Comparison of ENCODE assay signal across 15 cellular contexts in the genomic region with DNA sequence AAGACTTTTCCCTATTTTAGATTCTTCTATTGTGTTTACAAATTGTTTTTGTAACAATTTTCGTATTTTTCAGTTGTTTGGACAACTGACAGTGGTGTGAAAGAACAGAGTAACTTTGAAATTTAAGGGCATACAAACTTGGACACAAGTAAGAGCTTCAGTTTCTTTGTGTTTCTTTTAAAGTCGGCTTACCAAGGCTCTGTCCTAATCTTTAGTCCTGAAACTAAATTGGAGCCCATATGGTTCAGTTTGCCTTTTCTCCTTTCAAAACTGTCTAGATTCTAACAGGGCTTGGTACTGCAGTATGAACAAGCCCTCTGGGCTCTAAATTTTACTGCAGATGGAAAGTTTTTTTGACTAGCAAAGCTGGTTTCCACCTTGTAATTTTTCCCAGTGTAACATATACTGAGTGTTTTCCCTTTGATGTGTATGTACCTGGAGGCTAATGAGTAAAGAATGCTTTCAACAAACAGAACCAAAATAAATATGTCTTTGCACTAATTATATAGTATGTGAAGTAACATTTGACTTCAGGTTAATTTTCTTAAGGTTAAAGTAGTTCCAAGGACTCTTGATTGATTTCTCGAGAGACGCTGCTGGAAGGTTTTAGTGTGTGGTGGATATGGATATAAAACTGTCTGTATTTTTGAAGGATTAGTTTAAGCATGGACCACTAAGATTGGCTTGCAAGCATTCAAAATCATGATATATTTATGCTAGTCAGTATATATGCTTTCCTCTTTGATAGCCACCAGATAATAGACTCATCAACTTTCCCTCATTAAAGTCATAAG. TPM values are rescaled to one million over a fixed set of nuclear protein-coding genes. Genes with fewer than 3 reads are reported as not detected.
A peak's percentile ranks its signal among the peaks of the same experiment; 100 is the strongest.
DNase-seq lines count a peak whose midpoint lies in the region; ATAC-seq and TF ChIP-seq lines count a peak whose summit lies in the region.
"Had no signal": no experiment of that assay in that cellular context is flagged by ENCODE, and none has a peak within 500 bp of the region (broad histone marks: within the 10 kb centered on the region; RNA-seq: fewer than 3 reads in every experiment).

No MANE protein-coding gene starts in this region.

- H3K27ac ChIP-seq in SK-N-SH (ENCODE audit: low read depth in 2 of 2, low read length in 1 of 2) = peak overlapping the region; percentile 11 to 53; a peak in 3 of 4 replicates
- H3K27ac ChIP-seq in H9 (ENCODE audit: insufficient read length, low read depth, low read length) = no peak overlapping the region
- H3K27ac ChIP-seq in neural cell (ENCODE audit: low read length) = no peak overlapping the region
- H3K27ac ChIP-seq in left lung = no peak overlapping the region
- H3K27ac ChIP-seq in ovary = no peak overlapping the region
- H3K27ac ChIP-seq: adrenal gland, KMS-11, parathyroid adenoma had no signal

- H3K27me3 ChIP-seq in SK-N-SH (ENCODE audit: insufficient read depth) (no peaks in the 10 kb centered on the region), H9 (ENCODE audit: insufficient read depth, low read length) (no peaks in the 10 kb centered on the region), neural cell (ENCODE audit: insufficient read depth, low read depth, low read length) (no peaks in the 10 kb centered on the region), left lung (no peaks in the 10 kb centered on the region), ovary (no peaks in the 10 kb centered on the region)
- H3K27me3 ChIP-seq: adrenal gland had no signal

- H3K9me2 ChIP-seq in SK-N-SH = no peaks in the 10 kb centered on the region
- no peaks in the 10 kb centered on the region for H3K9me2 ChIP-seq in neural cell (ENCODE audit: insufficient read depth, low read length)

- no peak overlapping the region for H2BK12ac ChIP-seq in H9 (ENCODE audit: insufficient read length, low read depth, low read length)

- H2BK5ac ChIP-seq in H9 (ENCODE audit: insufficient read length, low read length) = no peak overlapping the region

- no peaks in the 10 kb centered on the region for H3K79me1 ChIP-seq in H9 (ENCODE audit: insufficient read depth, low read depth, low read length, poor library complexity, severe bottlenecking)

- H3K56ac ChIP-seq in H9 (ENCODE audit: insufficient read length, low read depth, low read length) = no peak overlapping the region

- H2AFZ ChIP-seq in SK-N-SH (ENCODE audit: low read depth) = no peak overlapping the region
- no peak overlapping the region for H2AFZ ChIP-seq in H9 (ENCODE audit: low read length)
- no peak overlapping the region for H2AFZ ChIP-seq in neural cell (ENCODE audit: low read depth, low read length)
- H2AFZ ChIP-seq: parathyroid adenoma had no signal

- H3K36me3 Mint-ChIP-seq in H9 (ENCODE audit: insufficient read depth in 1 of 3, low read depth in 3 of 3) = peaks cover 2 to 5% (median 2%) of the 10 kb centered on the region in 3 experiments; a peak in 5 of 7 replicates
- peaks cover 38% of the 10 kb centered on the region for H3K36me3 Mint-ChIP-seq in activated T-helper 17 cell treated with anti-CD3 and anti-CD28 coated beads, Interleukin-2, amount 50 U/mL, for 72 hours (ENCODE audit: low read depth)

- no peak overlapping the region for H2AK5ac ChIP-seq in H9 (ENCODE audit: insufficient read length, low read length)

- no peak overlapping the region for H3K23ac ChIP-seq in H9 (ENCODE audit: insufficient read length, low read depth, low read length)

- H3K4ac ChIP-seq in H9 (ENCODE audit: low read depth, low read length) = no peak overlapping the region

- H3K18ac ChIP-seq in H9 (ENCODE audit: insufficient read length, low read depth, low read length) = no peak overlapping the region

- 81% methylated on average over 4 of the region's 4 CpGs for WGBS in SK-N-SH (ENCODE audit: low lambda C conversion rate)
- no CpG with 5 or more reads among the region's 4 CpGs for WGBS in H9 (ENCODE audit: extremely low coverage, insufficient read length, low lambda C conversion rate)
- 64 to 70% (median 67%) methylated on average over 4 of the region's 4 CpGs for WGBS in ovary, 3 donors

- peaks cover 35 to 39% of the 10 kb centered on the region in 2 experiments for H3K4me1 Mint-ChIP-seq in H9
- H3K4me1 Mint-ChIP-seq in activated T-helper 17 cell treated with anti-CD3 and anti-CD28 coated beads, Interleukin-2, amount 50 U/mL, for 72 hours = peaks cover 43% of the 10 kb centered on the region

- H3K4me1 ChIP-seq in SK-N-SH (ENCODE audit: control insufficient read depth in 1 of 2, insufficient read depth in 2 of 2, low read depth in 1 of 2, low read length in 1 of 2) (peaks cover 17 to 32% of the 10 kb centered on the region in 2 experiments), H9 (ENCODE audit: insufficient read depth, low read length) (no peaks in the 10 kb centered on the region; the same call in 1 of the 2 replicates), left lung (peaks cover 26 to 83% of the 10 kb centered on the region in 2 donors), ovary (ENCODE audit: insufficient read depth) (peaks cover 14% of the 10 kb centered on the region)

- H4K91ac ChIP-seq in H9 (ENCODE audit: insufficient read length, low read depth, low read length) = no peak overlapping the region

- TF ChIP-seq RAD21 in SK-N-SH (IDR thresholded peaks at IDR 0.05; ENCODE audit: low read length) (no peak), neural cell (conservative IDR thresholded peaks at IDR 0.05) (no peak)

- no peak overlapping the region for H4K8ac ChIP-seq in H9 (replicated peaks; ENCODE audit: insufficient read length, low read depth, low read length)

- H3K9me3 ChIP-seq in SK-N-SH = no peaks in the 10 kb centered on the region
- no peaks in the 10 kb centered on the region for H3K9me3 ChIP-seq in H9 (ENCODE audit: control insufficient read depth, low read depth, low read length)
- H3K9me3 ChIP-seq in neural cell (ENCODE audit: low read length) = no peaks in the 10 kb centered on the region
- H3K9me3 ChIP-seq in left lung = no peaks in the 10 kb centered on the region
- H3K9me3 ChIP-seq in ovary = no peaks in the 10 kb centered on the region
- H3K9me3 ChIP-seq: adrenal gland had no signal

- H3K27me3 Mint-ChIP-seq in H9 (ENCODE audit: low read depth) = no peaks in the 10 kb centered on the region
- no peaks in the 10 kb centered on the region for H3K27me3 Mint-ChIP-seq in activated T-helper 17 cell treated with anti-CD3 and anti-CD28 coated beads, Interleukin-2, amount 50 U/mL, for 72 hours
- H3K27me3 Mint-ChIP-seq: CD4-positive, alpha-beta memory T cell had no signal

- H3K36me3 ChIP-seq in SK-N-SH (replicated peaks in 1 of 2; ENCODE audit: control insufficient read depth in 1 of 2, insufficient read depth in 2 of 2, low read length in 1 of 2) (peaks cover 7 to 12% of the 10 kb centered on the region in 2 experiments), neural cell (ENCODE audit: insufficient read depth, low read length) (no peaks in the 10 kb centered on the region), left lung (no peaks in the 10 kb centered on the region), ovary (no peaks in the 10 kb centered on the region)
- H3K36me3 ChIP-seq: adrenal gland had no signal

- H3K9me3 Mint-ChIP-seq in H9 = peaks cover 0 to 3% of the 10 kb centered on the region in 2 experiments; a peak in 1 of 5 replicates
- no peaks in the 10 kb centered on the region for H3K9me3 Mint-ChIP-seq in activated T-helper 17 cell treated with anti-CD3 and anti-CD28 coated beads, Interleukin-2, amount 50 U/mL, for 72 hours
- H3K9me3 Mint-ChIP-seq: CD4-positive, alpha-beta memory T cell had no signal

- CTCF ChIA-PET in SK-N-SH (lab: Yijun Ruan, JAX) = interaction anchor here (1.0 kb wide), 1 partner anchor 144 kb away, joined by 3 read pairs; no protein-coding TSS in a partner anchor

- H3K14ac ChIP-seq in H9 (ENCODE audit: insufficient read depth, low read length) = no peak overlapping the region

- peaks cover 89% of the 10 kb centered on the region for H3K79me2 ChIP-seq in SK-N-SH (ENCODE audit: insufficient read depth)
- peaks cover 11% of the 10 kb centered on the region; the same call in 1 of the 2 replicates for H3K79me2 ChIP-seq in H9 (ENCODE audit: insufficient read depth, low read length)
- peaks cover 69% of the 10 kb centered on the region for H3K79me2 ChIP-seq in neural cell (replicated peaks; ENCODE audit: insufficient read depth, low read length)
- H3K79me2 ChIP-seq: parathyroid adenoma had no signal

- DNase-seq in SK-N-SH (no peak), H9 (no peak), left lung (no peak), ovary (no peak)
- DNase-seq: adrenal gland; CD4-positive, alpha-beta memory T cell; left cardiac atrium; NCI-H1436; SHP77 treated with DMSO at 0.1 percent for 48 hours had no signal

- no peak for TF ChIP-seq POLR2A in ovary (IDR thresholded peaks at IDR 0.05)

- H3K9ac ChIP-seq in SK-N-SH (peak overlapping the region; percentile 6; the same call in 1 of the 2 replicates), H9 (ENCODE audit: extremely low read depth, insufficient read length, low read length) (no peak overlapping the region), neural cell (ENCODE audit: low read length) (no peak overlapping the region)
- H3K9ac ChIP-seq: KMS-11, parathyroid adenoma had no signal

- H4K20me1 ChIP-seq in SK-N-SH (ENCODE audit: insufficient read depth) (peaks cover 30% of the 10 kb centered on the region), H9 (ENCODE audit: control insufficient read depth, insufficient read depth, insufficient read length) (no peaks in the 10 kb centered on the region), neural cell (ENCODE audit: insufficient read depth) (no peaks in the 10 kb centered on the region)

- no peak overlapping the region for H2BK15ac ChIP-seq in H9 (ENCODE audit: low read depth, low read length)

- no peak overlapping the region for H2BK120ac ChIP-seq in H9 (ENCODE audit: low read depth, low read length, poor library complexity, severe bottlenecking)

- H3F3A ChIP-seq in SK-N-SH (replicated peaks; ENCODE audit: insufficient read depth) = peaks cover 16% of the 10 kb centered on the region
- H3F3A ChIP-seq in neural cell (ENCODE audit: insufficient read depth, low read length, poor library complexity, severe bottlenecking) = no peaks in the 10 kb centered on the region

- H3K4me3 Mint-ChIP-seq in H9 = no peak overlapping the region
- peak overlapping the region; percentile 27 for H3K4me3 Mint-ChIP-seq in activated T-helper 17 cell treated with anti-CD3 and anti-CD28 coated beads, Interleukin-2, amount 50 U/mL, for 72 hours

- no peak overlapping the region for H4K5ac ChIP-seq in H9 (ENCODE audit: insufficient read length, low read depth, low read length)

- TF ChIP-seq CTCF in SK-N-SH (IDR thresholded peaks at IDR 0.05) = no peak
- TF ChIP-seq CTCF in H9 (conservative IDR thresholded peaks at IDR 0.05) = no peak
- no peak for TF ChIP-seq CTCF in neural cell (IDR thresholded peaks at IDR 0.05; ENCODE audit: poor library complexity, severe bottlenecking)
- TF ChIP-seq CTCF in left lung (IDR thresholded peaks at IDR 0.05) = no peak
- TF ChIP-seq CTCF in ovary (IDR thresholded peaks at IDR 0.05) = no peak

- POLR2A ChIA-PET in SK-N-SH (lab: Yijun Ruan, JAX) = interaction anchor here (0.5 kb wide), 1 partner anchor 1580 kb away, joined by 3 read pairs; no protein-coding TSS in a partner anchor

- 0 out of 4 replicates have a peak overlapping the region, but pooled peaks of 1 of the 2 experiments have one; percentile 10 for H3K4me3 ChIP-seq in SK-N-SH (ENCODE audit: low read depth in 2 of 2, low read length in 1 of 2)
- H3K4me3 ChIP-seq in neural cell (ENCODE audit: low read length) = peak overlapping the region; percentile 41
- H3K4me3 ChIP-seq in left lung = no peak overlapping the region
- H3K4me3 ChIP-seq in ovary = no peak overlapping the region
- H3K4me3 ChIP-seq: adrenal gland had no signal

- intact Hi-C loops in left lung (cut with DNase I) (no loop called here), ovary (cut with DNase I) (no loop called here)

- no peak overlapping the region for H3T11ph ChIP-seq in H9 (ENCODE audit: low read length)

- no peak overlapping the region for H2BK20ac ChIP-seq in H9 (ENCODE audit: low read depth, low read length, poor library complexity, severe bottlenecking)

- peaks cover 12% of the 10 kb centered on the region for H3K23me2 ChIP-seq in H9 (ENCODE audit: insufficient read length, low read depth, low read length, poor library complexity, severe bottlenecking)

- H3K27ac Mint-ChIP-seq in H9 = peak overlapping the region in 2 of 3 experiments; percentile 49 to 71; a peak in 1 of 7 replicates
- no peak overlapping the region for H3K27ac Mint-ChIP-seq in activated T-helper 17 cell treated with anti-CD3 and anti-CD28 coated beads, Interleukin-2, amount 50 U/mL, for 72 hours

- TF ChIP-seq EP300 in SK-N-SH (IDR thresholded peaks at IDR 0.05; ENCODE audit: borderline replicate concordance in 1 of 2, low read depth in 1 of 2, low read length in 1 of 2) = no peak
- TF ChIP-seq EP300 in neural cell (conservative IDR thresholded peaks at IDR 0.05; ENCODE audit: poor library complexity, severe bottlenecking) = no peak
- TF ChIP-seq EP300 in ovary (IDR thresholded peaks at IDR 0.05) = no peak

- H3K4me2 ChIP-seq in SK-N-SH = peak overlapping the region; percentile 59; the same call in 1 of the 2 replicates
- H3K4me2 ChIP-seq in H9 (ENCODE audit: insufficient read depth, insufficient read length, low read length) = no peak overlapping the region
- no peak overlapping the region for H3K4me2 ChIP-seq in neural cell (ENCODE audit: low read length)
- H3K4me2 ChIP-seq: KMS-11 had no signal

- ATAC-seq in SK-N-SH treated with all-trans-retinoic acid at 6 μM for 48 hours = no peak
- no peak for ATAC-seq in activated T-helper 17 cell treated with anti-CD3 and anti-CD28 coated beads, Interleukin-2, amount 50 U/mL, for 72 hours (replicated peaks)
- ATAC-seq in left lung = no peak
- ATAC-seq in HG03520 (IDR thresholded peaks at IDR 0.05; ENCODE audit: unreplicated experiment) = no peak
- ATAC-seq: left cardiac atrium had no signal

RNA-seq across cellular contexts. Expression of a gene that starts 4.1 kb away (rescaled TPM):
- polyA plus RNA-seq in SK-N-SH (2012; rRNA removed) = 10.8 and 12.8 TPM in 2 replicates
- polyA plus RNA-seq in SK-N-SH (2012; cell fraction: cytosol; rRNA removed) = 11.1 and 12.7 TPM in 2 replicates
- 11.4 and 19.1 TPM in 2 replicates for polyA plus RNA-seq in SK-N-SH (2012; cell fraction: nucleus; rRNA removed)
- total RNA-seq in H9 (2021) = 48.9 and 53.3 TPM in 2 replicates
- 10 to 100 TPM; 33.6 to 36.3 TPM for total RNA-seq in activated T-helper 17 cell treated with anti-CD3 and anti-CD28 coated beads, Interleukin-2, amount 50 U/mL, for 72 hours
- polyA plus RNA-seq in neural cell = 30.2 and 32.4 TPM in 2 replicates
- 65.5 and 81.4 TPM in 2 replicates for polyA minus RNA-seq in neural cell
- total RNA-seq in left lung = 10 to 100 TPM; 45.8 to 64.5 TPM
- total RNA-seq in ovary = 10 to 100 TPM; 20.5 to 42.7 (median 35.9) TPM
- 10 to 100 TPM in 1 of 2 donors, 1 to 10 TPM in 1; 9.5 to 18.4 TPM for polyA plus RNA-seq in ovary

Comparison
In these comparisons a context has a peak if more than half of its experiments do, and no peak if none do; other contexts are left out.
1. H3K27ac ChIP-seq: peak in SK-N-SH (2 of 2); none in H9 (single experiment), neural cell (single experiment), left lung (0 of 2) and ovary (0 of 2).